Comparison of ENCODE assay signal across 12 cellular contexts in the genomic region with DNA sequence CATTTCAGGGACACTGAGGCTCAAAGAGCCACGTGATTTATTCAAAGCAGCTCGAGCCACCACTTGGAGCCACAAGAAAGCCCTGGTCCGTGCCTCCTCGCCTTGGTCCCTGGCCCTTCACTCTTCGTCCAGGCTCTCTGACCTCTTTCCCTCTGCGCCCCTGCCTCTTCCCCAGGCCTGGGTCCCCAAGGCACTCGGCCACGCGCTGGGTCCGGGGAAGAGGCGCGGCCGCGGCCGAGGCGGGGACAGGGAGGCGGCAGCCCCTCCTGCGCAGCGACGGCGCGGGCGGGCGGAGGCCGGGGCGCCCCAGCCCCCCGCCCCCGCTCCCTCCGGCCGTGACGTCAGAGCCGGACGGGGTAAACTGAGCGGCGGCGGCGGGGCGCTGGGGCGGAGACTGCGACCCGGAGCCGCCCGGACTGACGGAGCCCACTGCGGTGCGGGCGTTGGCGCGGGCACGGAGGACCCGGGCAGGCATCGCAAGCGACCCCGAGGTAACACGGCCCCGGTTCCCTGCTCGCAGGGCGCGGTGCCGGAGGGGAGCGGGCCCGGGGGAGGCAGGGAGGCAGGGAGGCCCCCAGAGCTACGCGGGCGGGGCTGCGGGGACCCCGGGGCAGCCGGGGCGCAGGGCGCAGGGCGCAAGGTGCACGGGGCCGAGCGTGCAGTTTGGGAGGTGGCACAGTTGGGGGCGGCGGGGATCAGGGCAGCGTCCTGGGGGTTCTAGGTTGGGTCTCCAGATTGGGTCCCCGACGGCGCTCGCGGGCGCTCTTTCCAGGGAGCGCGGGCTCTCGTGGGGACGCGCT. TPM values are rescaled to one million over a fixed set of nuclear protein-coding genes. Genes with fewer than 3 reads are reported as not detected.
DNase-seq lines count a peak whose midpoint lies in the region; ATAC-seq lines count a peak whose summit lies in the region.
"Had no signal": no experiment of that assay in that cellular context is flagged by ENCODE, and none has a peak within 500 bp of the region (broad histone marks: within the 10 kb centered on the region; RNA-seq: fewer than 3 reads in every experiment).

A gene (plus strand): TSS at position 385 of the 800 bp plus-strand sequence. CDS start 580 bp downstream, outside the sequence.

- H3K4me2 ChIP-seq in trophoblast cell (ENCODE audit: low read length): peak within 1 kb of the TSS; percentile 70

- H4K91ac ChIP-seq in trophoblast cell (ENCODE audit: low read depth, low read length): no peak within 1 kb of the TSS

- DNase-seq in NCI-H1436 (lab: John Stamatoyannopoulos, UW) (peak; percentile 59), NCI-H1436 treated with DMSO at 0.1 percent for 48 hours (lab: John Stamatoyannopoulos, UW) (no peak), NT2/D1 (ENCODE audit: low read depth, low spot score) (no peak), trophoblast cell (no peak), RPMI8226 (no peak), H4 (ENCODE audit: low spot score) (no peak)
- DNase-seq: amygdala, NCI-H82, sigmoid colon had no signal

- H4K8ac ChIP-seq in trophoblast cell (ENCODE audit: low read depth, low read length): no peak within 1 kb of the TSS

- no peaks in the 10 kb centered on the region for H3K79me2 ChIP-seq in trophoblast cell (ENCODE audit: control insufficient read depth, insufficient read depth, low read length, poor library complexity)

- H3K4me1 ChIP-seq in NT2/D1 (ENCODE audit: insufficient read depth, insufficient read length) (peaks cover 4% of the 10 kb centered on the region), trophoblast cell (ENCODE audit: control insufficient read depth in 1 of 2, insufficient read depth in 2 of 2, low read length in 2 of 2) (peaks cover 8 to 9% of the 10 kb centered on the region in 2 experiments)

- H3K27ac ChIP-seq in trophoblast cell (ENCODE audit: low read depth, low read length): no peak within 1 kb of the TSS
- H3K27ac ChIP-seq: sigmoid colon had no signal

- H2BK5ac ChIP-seq in trophoblast cell (ENCODE audit: low read depth, low read length, poor library complexity): no peak within 1 kb of the TSS

- WGBS in trophoblast cell (ENCODE audit: extremely low coverage, insufficient coverage, insufficient read length): no CpG with 5 or more reads among the region's 88 CpGs

- no peak within 1 kb of the TSS for H2BK12ac ChIP-seq in trophoblast cell (ENCODE audit: low read length)

- H3K79me1 ChIP-seq in trophoblast cell (ENCODE audit: low read length): no peaks in the 10 kb centered on the region

- H3K9me3 ChIP-seq in NT2/D1 (ENCODE audit: insufficient read depth, low read length) (no peaks in the 10 kb centered on the region), trophoblast cell (ENCODE audit: insufficient read depth, low read depth, low read length) (peaks cover 1% of the 10 kb centered on the region)
- H3K9me3 ChIP-seq: sigmoid colon had no signal

- no peak within 1 kb of the TSS for H3K14ac ChIP-seq in trophoblast cell (ENCODE audit: low read length)

- peak within 1 kb of the TSS; percentile 43 for H3K4me3 ChIP-seq in NT2/D1 (ENCODE audit: insufficient read length, low read depth)
- H3K4me3 ChIP-seq in iPS-11a (ENCODE audit: low read depth, low read length): peak within 1 kb of the TSS; percentile 53
- peak within 1 kb of the TSS; percentile 51 for H3K4me3 ChIP-seq in trophoblast cell (ENCODE audit: low read depth, low read length)

- H2AFZ ChIP-seq in trophoblast cell (ENCODE audit: insufficient read depth, low read length, poor library complexity): no peak within 1 kb of the TSS

- no peak for ATAC-seq in HG02970 (IDR thresholded peaks at IDR 0.05; ENCODE audit: low FRiP score, unreplicated experiment)

- H4K12ac ChIP-seq in trophoblast cell (ENCODE audit: low read depth, low read length): no peak within 1 kb of the TSS

- H2AK5ac ChIP-seq in trophoblast cell (ENCODE audit: low read length): no peak within 1 kb of the TSS

- H2BK120ac ChIP-seq in trophoblast cell (ENCODE audit: insufficient read depth, low read length, poor library complexity): no peak within 1 kb of the TSS

- peak within 1 kb of the TSS; percentile 32 for H3K9ac ChIP-seq in NT2/D1 (ENCODE audit: insufficient read length, low read depth)
- no peak within 1 kb of the TSS for H3K9ac ChIP-seq in trophoblast cell (ENCODE audit: low read length)

- H3K23ac ChIP-seq in trophoblast cell (ENCODE audit: low read length): no peak within 1 kb of the TSS

- H3K18ac ChIP-seq in trophoblast cell (ENCODE audit: low read length): no peak within 1 kb of the TSS

- H3K4ac ChIP-seq in trophoblast cell (ENCODE audit: low read depth, low read length): no peak within 1 kb of the TSS

- peaks cover 50% of the 10 kb centered on the region for H3K27me3 ChIP-seq in NT2/D1 (ENCODE audit: insufficient read depth, insufficient read length)
- H3K27me3 ChIP-seq in trophoblast cell (ENCODE audit: insufficient read depth, low read length): peaks cover 22% of the 10 kb centered on the region

- H3K36me3 ChIP-seq in NT2/D1 (ENCODE audit: insufficient read depth, insufficient read length, low read length): no peaks in the 10 kb centered on the region
- H3K36me3 ChIP-seq in trophoblast cell (ENCODE audit: control insufficient read depth in 1 of 2, insufficient read depth in 2 of 2, low read length in 2 of 2): no peaks in the 10 kb centered on the region
- H3K36me3 ChIP-seq: sigmoid colon had no signal

RNA-seq across cellular contexts. Expression of the gene that starts here (rescaled TPM):
- polyA plus RNA-seq in trophoblast cell (2013): 0.16 and 0.19 TPM in 2 replicates
- total RNA-seq in H4 (2014; rRNA removed; shearing (Covaris generic)): 0.02 TPM in 1 of 2 replicates, not detected in the other
- total RNA-seq: A172 had no signal
